2 cellular contexts compared by ENCODE assay signal in the genomic region with DNA sequence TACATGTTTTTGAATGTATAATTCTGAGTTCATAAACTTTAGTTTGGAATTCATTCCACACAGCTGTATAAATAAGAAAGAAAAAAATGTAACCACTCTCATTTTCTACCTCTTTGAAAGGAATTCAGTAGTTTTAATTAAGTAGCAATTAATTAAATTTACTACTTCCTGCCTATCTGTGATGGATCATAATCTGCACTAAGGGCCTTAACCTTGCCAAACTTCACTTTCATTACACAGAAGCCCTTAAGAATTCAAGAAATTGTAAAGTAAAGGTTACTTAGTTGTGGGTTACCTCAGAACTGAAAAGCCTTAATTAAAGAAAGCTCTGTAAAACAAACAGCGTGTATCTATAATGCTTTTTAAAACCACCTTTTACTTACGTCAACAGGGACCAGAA.
TF ChIP-seq lines count a peak whose summit lies in the region.

No MANE protein-coding gene starts in this region.

TF ChIP-seq in SK-N-SH treated with all-trans-retinoic acid at 6 μM for 48 hours, 23 proteins besides CTCF, POLR2A, EP300 and RAD21 (continued from another document):
- TF ChIP-seq TCF4 (CRISPR knock-in tag; IDR thresholded peaks at IDR 0.05; ENCODE audit: borderline replicate concordance) (peak; percentile 25; the same call in 1 of the 2 replicates), RARB (CRISPR knock-in tag; IDR thresholded peaks at IDR 0.05) (no peak), CREB5 (CRISPR knock-in tag; IDR thresholded peaks at IDR 0.05; ENCODE audit: low read depth) (peak; percentile 50; the same call in 1 of the 2 replicates)
- TF ChIP-seq, protein P1, sequence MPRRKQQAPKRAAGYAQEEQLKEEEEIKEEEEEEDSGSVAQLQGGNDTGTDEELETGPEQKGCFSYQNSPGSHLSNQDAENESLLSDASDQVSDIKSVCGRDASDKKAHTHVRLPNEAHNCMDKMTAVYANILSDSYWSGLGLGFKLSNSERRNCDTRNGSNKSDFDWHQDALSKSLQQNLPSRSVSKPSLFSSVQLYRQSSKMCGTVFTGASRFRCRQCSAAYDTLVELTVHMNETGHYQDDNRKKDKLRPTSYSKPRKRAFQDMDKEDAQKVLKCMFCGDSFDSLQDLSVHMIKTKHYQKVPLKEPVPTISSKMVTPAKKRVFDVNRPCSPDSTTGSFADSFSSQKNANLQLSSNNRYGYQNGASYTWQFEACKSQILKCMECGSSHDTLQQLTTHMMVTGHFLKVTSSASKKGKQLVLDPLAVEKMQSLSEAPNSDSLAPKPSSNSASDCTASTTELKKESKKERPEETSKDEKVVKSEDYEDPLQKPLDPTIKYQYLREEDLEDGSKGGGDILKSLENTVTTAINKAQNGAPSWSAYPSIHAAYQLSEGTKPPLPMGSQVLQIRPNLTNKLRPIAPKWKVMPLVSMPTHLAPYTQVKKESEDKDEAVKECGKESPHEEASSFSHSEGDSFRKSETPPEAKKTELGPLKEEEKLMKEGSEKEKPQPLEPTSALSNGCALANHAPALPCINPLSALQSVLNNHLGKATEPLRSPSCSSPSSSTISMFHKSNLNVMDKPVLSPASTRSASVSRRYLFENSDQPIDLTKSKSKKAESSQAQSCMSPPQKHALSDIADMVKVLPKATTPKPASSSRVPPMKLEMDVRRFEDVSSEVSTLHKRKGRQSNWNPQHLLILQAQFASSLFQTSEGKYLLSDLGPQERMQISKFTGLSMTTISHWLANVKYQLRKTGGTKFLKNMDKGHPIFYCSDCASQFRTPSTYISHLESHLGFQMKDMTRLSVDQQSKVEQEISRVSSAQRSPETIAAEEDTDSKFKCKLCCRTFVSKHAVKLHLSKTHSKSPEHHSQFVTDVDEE (CRISPR knock-in tag; IDR thresholded peaks at IDR 0.05): no peak
- TF ChIP-seq, protein P2, sequence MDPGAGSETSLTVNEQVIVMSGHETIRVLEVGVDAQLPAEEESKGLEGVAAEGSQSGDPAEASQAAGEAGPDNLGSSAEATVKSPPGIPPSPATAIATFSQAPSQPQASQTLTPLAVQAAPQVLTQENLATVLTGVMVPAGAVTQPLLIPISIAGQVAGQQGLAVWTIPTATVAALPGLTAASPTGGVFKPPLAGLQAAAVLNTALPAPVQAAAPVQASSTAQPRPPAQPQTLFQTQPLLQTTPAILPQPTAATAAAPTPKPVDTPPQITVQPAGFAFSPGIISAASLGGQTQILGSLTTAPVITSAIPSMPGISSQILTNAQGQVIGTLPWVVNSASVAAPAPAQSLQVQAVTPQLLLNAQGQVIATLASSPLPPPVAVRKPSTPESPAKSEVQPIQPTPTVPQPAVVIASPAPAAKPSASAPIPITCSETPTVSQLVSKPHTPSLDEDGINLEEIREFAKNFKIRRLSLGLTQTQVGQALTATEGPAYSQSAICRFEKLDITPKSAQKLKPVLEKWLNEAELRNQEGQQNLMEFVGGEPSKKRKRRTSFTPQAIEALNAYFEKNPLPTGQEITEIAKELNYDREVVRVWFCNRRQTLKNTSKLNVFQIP (CRISPR knock-in tag; IDR thresholded peaks at IDR 0.05; ENCODE audit: borderline replicate concordance, low read depth): peak; percentile 23; the same call in 1 of the 2 replicates

TF ChIP-seq in SK-N-SH, 30 proteins besides CTCF, POLR2A, EP300 and RAD21 (continued from another document):
- TF ChIP-seq FOXM1 (IDR thresholded peaks at IDR 0.05; ENCODE audit: low read depth) (no peak), EZH2phosphoT487 (IDR thresholded peaks at IDR 0.05; ENCODE audit: borderline replicate concordance, low read depth) (no peak), SMC3 (IDR thresholded peaks at IDR 0.05; ENCODE audit: low read depth, low read length) (no peak), YY1 (IDR thresholded peaks at IDR 0.05; ENCODE audit: low read depth) (no peak), TAF1 (IDR thresholded peaks at IDR 0.05; ENCODE audit: borderline replicate concordance, low read depth, low read length) (no peak), RFX5 (IDR thresholded peaks at IDR 0.05; ENCODE audit: low read length) (no peak), ELF1 (IDR thresholded peaks at IDR 0.05) (no peak), POLR2AphosphoS5 (IDR thresholded peaks at IDR 0.05; ENCODE audit: low read depth, low read length) (no peak), MXI1 (IDR thresholded peaks at IDR 0.05; ENCODE audit: low read depth, low read length) (no peak), CHD2 (IDR thresholded peaks at IDR 0.05; ENCODE audit: low read length, partially characterized antibody) (no peak), REST (IDR thresholded peaks at IDR 0.05; ENCODE audit: low read depth, low read length) (no peak)
- TF ChIP-seq, protein P3, sequence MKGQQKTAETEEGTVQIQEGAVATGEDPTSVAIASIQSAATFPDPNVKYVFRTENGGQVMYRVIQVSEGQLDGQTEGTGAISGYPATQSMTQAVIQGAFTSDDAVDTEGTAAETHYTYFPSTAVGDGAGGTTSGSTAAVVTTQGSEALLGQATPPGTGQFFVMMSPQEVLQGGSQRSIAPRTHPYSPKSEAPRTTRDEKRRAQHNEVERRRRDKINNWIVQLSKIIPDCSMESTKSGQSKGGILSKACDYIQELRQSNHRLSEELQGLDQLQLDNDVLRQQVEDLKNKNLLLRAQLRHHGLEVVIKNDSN (IDR thresholded peaks at IDR 0.05; ENCODE audit: borderline replicate concordance, low read depth): no peak
TF ChIP-seq in SK-N-SH: peak in this region for 0.
